In the genomic region with DNA sequence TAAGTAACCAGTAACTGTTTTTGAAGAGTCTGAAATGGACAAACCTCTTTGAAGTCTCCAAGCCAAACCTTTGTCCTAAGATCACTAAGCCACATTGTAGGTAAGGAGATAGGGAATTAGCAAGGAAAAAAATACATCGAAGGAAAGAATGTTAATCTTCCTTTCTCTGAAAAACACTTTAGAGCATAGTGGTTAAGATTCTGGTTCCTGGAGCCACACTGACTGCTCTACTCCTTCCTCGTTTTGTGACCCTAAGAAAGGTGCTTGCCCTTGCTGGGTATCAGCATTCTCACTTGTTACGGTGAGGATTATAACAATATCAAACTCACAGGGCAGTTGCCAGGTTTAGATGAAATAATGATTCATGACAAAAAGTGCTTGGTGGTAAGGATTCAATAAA, we compare ENCODE assay signal across 14 cellular contexts.
DNase-seq lines count a peak whose midpoint lies in the region; ATAC-seq and TF ChIP-seq lines count a peak whose summit lies in the region.
"Had no signal": no experiment of that assay in that cellular context is flagged by ENCODE, and none has a peak within 500 bp of the region (broad histone marks: within the 10 kb centered on the region; RNA-seq: fewer than 3 reads in every experiment).

No MANE protein-coding gene starts in this region.

- H3K36me3 ChIP-seq in DOHH2 (ENCODE audit: control insufficient read depth, low read length): no peaks in the 10 kb centered on the region
- H3K36me3 ChIP-seq in OCI-LY1 (ENCODE audit: insufficient read depth, low read length): no peaks in the 10 kb centered on the region

- no peaks in the 10 kb centered on the region for H4K20me1 ChIP-seq in DOHH2 (ENCODE audit: control insufficient read depth, insufficient read depth, low read depth, low read length)
- H4K20me1 ChIP-seq in OCI-LY1 (ENCODE audit: insufficient read depth, low read length): no peaks in the 10 kb centered on the region

- no peak overlapping the region for H3K4me3 Mint-ChIP-seq in endothelial cell (ENCODE audit: unreplicated experiment)
- H3K4me3 Mint-ChIP-seq in progenitor cell of endocrine pancreas (ENCODE audit: low read depth): no peak overlapping the region
- H3K4me3 Mint-ChIP-seq: activated CD4-positive, alpha-beta memory T cell treated with anti-CD3 and anti-CD28 coated beads, Interleukin-2, amount 10 ng/mL, durations not matched to agents 7 days and 5 days had no signal

- ATAC-seq in HG03139 (IDR thresholded peaks at IDR 0.05; ENCODE audit: unreplicated experiment): no peak
- no peak for ATAC-seq in GM21825 (IDR thresholded peaks at IDR 0.05; ENCODE audit: unreplicated experiment)
- ATAC-seq: GM12878 had no signal

- H3K9me3 ChIP-seq in DOHH2 (ENCODE audit: control insufficient read depth, insufficient read depth, low read length) (no peaks in the 10 kb centered on the region), OCI-LY1 (ENCODE audit: low read length) (no peaks in the 10 kb centered on the region)

- TF ChIP-seq CTCF in DOHH2 (IDR thresholded peaks at IDR 0.05; ENCODE audit: low read depth, low read length, poor library complexity, severe bottlenecking) (no peak), OCI-LY1 (IDR thresholded peaks at IDR 0.05; ENCODE audit: low read length) (no peak), endothelial cell (IDR thresholded peaks at IDR 0.05; ENCODE audit: unreplicated experiment) (no peak), progenitor cell of endocrine pancreas (IDR thresholded peaks at IDR 0.05; ENCODE audit: unreplicated experiment) (no peak)

- H3K27me3 ChIP-seq in DOHH2 (ENCODE audit: control insufficient read depth, low read length) (no peaks in the 10 kb centered on the region), OCI-LY1 (ENCODE audit: insufficient read depth, low read length) (no peaks in the 10 kb centered on the region)

- H3K27ac ChIP-seq in DOHH2 (ENCODE audit: low read depth, low read length) (no peak overlapping the region), OCI-LY1 (ENCODE audit: low read depth, low read length, poor library complexity, severe bottlenecking) (peak overlapping the region; percentile 87)
- H3K27ac ChIP-seq: C4-2B had no signal

- H3K9me2 ChIP-seq in DOHH2 (replicated peaks; ENCODE audit: control insufficient read depth, low read length) (no peaks in the 10 kb centered on the region), OCI-LY1 (ENCODE audit: low read depth, low read length) (no peaks in the 10 kb centered on the region)

- H3K4me2 ChIP-seq in DOHH2 (ENCODE audit: low read length) (peak overlapping the region; percentile 32), OCI-LY1 (ENCODE audit: low read length) (peak overlapping the region; percentile 64)

- H3F3A ChIP-seq in DOHH2 (ENCODE audit: control insufficient read depth, insufficient read depth): peaks cover 3% of the 10 kb centered on the region; the same call in 1 of the 2 replicates
- H3F3A ChIP-seq in OCI-LY1 (ENCODE audit: insufficient read depth, low read length): no peaks in the 10 kb centered on the region

- DNase-seq in endothelial cell (ENCODE audit: low spot score) (no peak), progenitor cell of endocrine pancreas (ENCODE audit: low spot score, unreplicated experiment) (no peak), NCI-H1417 (lab: John Stamatoyannopoulos, UW) (no peak), NCI-H82 treated with DMSO at 0.1 percent for 48 hours (lab: John Stamatoyannopoulos, UW; ENCODE audit: unreplicated experiment) (no peak)
- DNase-seq: activated CD4-positive, alpha-beta memory T cell treated with anti-CD3 and anti-CD28 coated beads, Interleukin-2, amount 10 ng/mL, durations not matched to agents 7 days and 5 days; activated effector memory CD4-positive, alpha-beta T cell treated with anti-CD3 and anti-CD28 coated beads, Interleukin-2, amount 50 U/mL, for 16 hours; foreskin melanocyte; NCI-H1694 had no signal

- peak overlapping the region; percentile 23; the same call in 1 of the 2 replicates for H3K9ac ChIP-seq in OCI-LY1 (ENCODE audit: low read length)

- no peaks in the 10 kb centered on the region for H3K9me3 Mint-ChIP-seq in endothelial cell (ENCODE audit: unreplicated experiment)
- H3K9me3 Mint-ChIP-seq in progenitor cell of endocrine pancreas (ENCODE audit: low read depth): no peaks in the 10 kb centered on the region
- H3K9me3 Mint-ChIP-seq: activated CD4-positive, alpha-beta memory T cell treated with anti-CD3 and anti-CD28 coated beads, Interleukin-2, amount 10 ng/mL, durations not matched to agents 7 days and 5 days had no signal

- H3K27me3 Mint-ChIP-seq in endothelial cell (ENCODE audit: unreplicated experiment): peaks cover 2% of the 10 kb centered on the region
- no peaks in the 10 kb centered on the region for H3K27me3 Mint-ChIP-seq in progenitor cell of endocrine pancreas
- H3K27me3 Mint-ChIP-seq: activated CD4-positive, alpha-beta memory T cell treated with anti-CD3 and anti-CD28 coated beads, Interleukin-2, amount 10 ng/mL, durations not matched to agents 7 days and 5 days had no signal

- H2AFZ ChIP-seq in OCI-LY1 (ENCODE audit: low read length): no peak overlapping the region

- H3K4me1 ChIP-seq in DOHH2 (ENCODE audit: control insufficient read depth, low read length): peaks cover 13% of the 10 kb centered on the region
- peaks cover 54% of the 10 kb centered on the region for H3K4me1 ChIP-seq in OCI-LY1 (ENCODE audit: insufficient read depth, low read length, severe bottlenecking)

- H3K79me2 ChIP-seq in DOHH2 (ENCODE audit: control insufficient read depth, low read length): peaks cover 69% of the 10 kb centered on the region
- peaks cover 83% of the 10 kb centered on the region for H3K79me2 ChIP-seq in OCI-LY1 (ENCODE audit: insufficient read depth, low read length)

- H3K4me3 ChIP-seq in DOHH2 (ENCODE audit: low read length): no peak overlapping the region
- peak overlapping the region; percentile 45 for H3K4me3 ChIP-seq in OCI-LY1 (ENCODE audit: low read depth, low read length, poor library complexity, severe bottlenecking)
- H3K4me3 ChIP-seq: GM12878 had no signal

- H3K36me3 Mint-ChIP-seq in endothelial cell (ENCODE audit: low read depth, unreplicated experiment): no peaks in the 10 kb centered on the region
- H3K36me3 Mint-ChIP-seq in progenitor cell of endocrine pancreas (ENCODE audit: insufficient read depth): no peaks in the 10 kb centered on the region

- H3K27ac Mint-ChIP-seq in endothelial cell (ENCODE audit: unreplicated experiment) (peak overlapping the region; percentile 68), progenitor cell of endocrine pancreas (peak overlapping the region; percentile 34)
- H3K27ac Mint-ChIP-seq: activated CD4-positive, alpha-beta memory T cell treated with anti-CD3 and anti-CD28 coated beads, Interleukin-2, amount 10 ng/mL, durations not matched to agents 7 days and 5 days had no signal

- H3K4me1 Mint-ChIP-seq in endothelial cell (ENCODE audit: unreplicated experiment): peaks cover 8% of the 10 kb centered on the region
- peaks cover 32% of the 10 kb centered on the region for H3K4me1 Mint-ChIP-seq in progenitor cell of endocrine pancreas (ENCODE audit: low read depth)
